Comparison of ENCODE assay signal across 15 cellular contexts in the genomic region with DNA sequence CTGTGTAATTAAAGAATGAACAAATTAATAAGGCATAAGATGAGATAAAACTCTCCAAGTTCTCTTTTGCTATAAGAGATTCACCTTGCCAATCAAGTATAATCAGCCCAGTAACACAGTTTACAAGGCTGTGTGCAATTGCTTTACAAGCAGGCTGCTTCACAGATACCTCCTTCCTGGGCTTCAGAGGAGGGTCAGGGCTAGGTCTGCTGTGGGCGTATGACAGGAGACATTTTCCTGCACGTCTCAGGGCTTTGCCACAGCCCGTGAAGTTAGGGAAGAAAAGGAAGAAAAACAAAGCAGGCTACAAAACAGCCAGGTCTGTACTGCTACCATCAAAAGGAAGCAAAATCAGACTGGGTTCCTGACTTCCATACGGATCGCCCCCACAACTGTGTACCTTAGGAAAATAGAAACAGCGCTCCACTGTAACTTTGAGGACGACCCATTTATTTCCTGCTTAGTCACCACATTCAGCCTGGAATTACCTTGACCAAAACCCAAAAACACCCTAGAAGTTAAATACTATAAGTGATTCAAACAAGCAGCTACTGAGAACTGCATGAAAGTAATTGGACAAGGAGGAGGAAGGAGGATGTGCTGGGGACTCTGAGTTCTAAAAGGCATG. TPM values are rescaled to one million over a fixed set of nuclear protein-coding genes. Genes with fewer than 3 reads are reported as not detected.
A peak's percentile ranks its signal among the peaks of the same experiment; 100 is the strongest.
DNase-seq lines count a peak whose midpoint lies in the region; ATAC-seq and TF ChIP-seq lines count a peak whose summit lies in the region.
"Had no signal": no experiment of that assay in that cellular context is flagged by ENCODE, and none has a peak within 500 bp of the region (broad histone marks: within the 10 kb centered on the region; RNA-seq: fewer than 3 reads in every experiment).

No MANE protein-coding gene starts in this region.

- peak overlapping the region; percentile 35 for H3K4me3 Mint-ChIP-seq in mesothelial cell of epicardium
- H3K4me3 Mint-ChIP-seq: activated CD8-positive, alpha-beta memory T cell treated with anti-CD3 and anti-CD28 coated beads, Interleukin-2, amount 10 ng/mL, durations not matched to agents 7 days and 5 days had no signal

- no peak for DNase-seq in left ventricle myocardium inferior
- no peak for DNase-seq in left ventricle myocardium superior
- no peak for DNase-seq in dorsolateral prefrontal cortex
- no peak for DNase-seq in mesothelial cell of epicardium (ENCODE audit: low spot score in 2 of 2, unreplicated experiment in 2 of 2)
- no peak for DNase-seq in stimulated activated CD4-positive, alpha-beta T cell treated with anti-CD3 and anti-CD28 coated beads, Interleukin-2, amount 100 ng/mL, for 24 hours
- DNase-seq in aorta, result no peak
- DNase-seq in Right ventricle myocardium superior, result no peak
- DNase-seq: activated CD4-positive, CD25-positive, alpha-beta regulatory T cell; activated CD8-positive, alpha-beta memory T cell treated with anti-CD3 and anti-CD28 coated beads, Interleukin-2, amount 10 ng/mL, durations not matched to agents 7 days and 5 days; effector CD4-positive, alpha-beta T cell; NCI-H1930; NCI-H526 treated with DMSO at 0.1 percent for 48 hours; posterior cingulate gyrus; T-helper 1 cell had no signal

- H3K36me3 Mint-ChIP-seq in mesothelial cell of epicardium, result peaks cover 2% of the 10 kb centered on the region
- H3K36me3 Mint-ChIP-seq: activated CD8-positive, alpha-beta memory T cell treated with anti-CD3 and anti-CD28 coated beads, Interleukin-2, amount 10 ng/mL, durations not matched to agents 7 days and 5 days had no signal

- H3K4me1 ChIP-seq in left ventricle myocardium inferior (peaks cover 37% of the 10 kb centered on the region), aorta (ENCODE audit: control insufficient read depth in 1 of 2, insufficient read depth in 2 of 2, low read length in 2 of 2) (peaks cover 6 to 8% of the 10 kb centered on the region in 2 donors)

- H3K27me3 Mint-ChIP-seq in mesothelial cell of epicardium (ENCODE audit: low read depth), result no peaks in the 10 kb centered on the region

- WGBS in aorta, 2 donors, result 17 to 25% methylated on average over 7 of the region's 7 CpGs

- no peak for ATAC-seq in left ventricle myocardium superior
- no peak for ATAC-seq in GM18907 (IDR thresholded peaks at IDR 0.05; ENCODE audit: unreplicated experiment)
- ATAC-seq in aorta (ENCODE audit: low FRiP score), result no peak
- no peak for ATAC-seq in Right ventricle myocardium superior (ENCODE audit: poor library complexity)
- ATAC-seq: activated CD8-positive, alpha-beta memory T cell treated with anti-CD3 and anti-CD28 coated beads, Interleukin-2, amount 10 ng/mL, durations not matched to agents 7 days and 5 days had no signal

- no peaks in the 10 kb centered on the region for H3K9me3 Mint-ChIP-seq in mesothelial cell of epicardium

- H3K4me3 ChIP-seq in left ventricle myocardium inferior, result peak overlapping the region; percentile 8
- H3K4me3 ChIP-seq in dorsolateral prefrontal cortex, result peak overlapping the region in 13 of 59 donors; percentile 0 to 23 (median 13)
- H3K4me3 ChIP-seq in aorta (ENCODE audit: low read length in 2 of 2), result no peak overlapping the region

- peaks cover 92% of the 10 kb centered on the region for H3K4me1 Mint-ChIP-seq in mesothelial cell of epicardium
- H3K4me1 Mint-ChIP-seq: activated CD8-positive, alpha-beta memory T cell treated with anti-CD3 and anti-CD28 coated beads, Interleukin-2, amount 10 ng/mL, durations not matched to agents 7 days and 5 days had no signal

- intact Hi-C loops in left ventricle myocardium inferior (cut with micrococcal nuclease) (loop anchor here (10.0 kb wide), 1 partner anchor 438 kb away; no protein-coding TSS in a partner anchor), left ventricle myocardium superior (cut with micrococcal nuclease) (no loop called here), dorsolateral prefrontal cortex (cut with DNase I) (loop anchor here in 1 of 2 donors (5.0 kb wide), 1 partner anchor 436 kb away; no protein-coding TSS in a partner anchor), aorta (cut with DNase I) (loop anchor here in 1 of 2 donors (5.0 to 10.0 kb wide), 3 partner anchors 151 to 1188 kb away; no protein-coding TSS in a partner anchor), Right ventricle myocardium superior (cut with DNase I) (no loop called here)

- H3K27me3 ChIP-seq in left ventricle myocardium inferior (ENCODE audit: low read depth) (no peaks in the 10 kb centered on the region), dorsolateral prefrontal cortex (no peaks in the 10 kb centered on the region), aorta (ENCODE audit: control insufficient read depth in 1 of 2, insufficient read depth in 2 of 2, low read length in 1 of 2) (no peaks in the 10 kb centered on the region)

- H3K27ac ChIP-seq in left ventricle myocardium inferior (replicated peaks) (peak overlapping the region; percentile 39), dorsolateral prefrontal cortex (peak overlapping the region in 31 of 59 donors; percentile 6 to 85 (median 33)), aorta (ENCODE audit: low read depth in 1 of 2, low read length in 2 of 2) (no peak overlapping the region)

- no peak for TF ChIP-seq CTCF in left ventricle myocardium inferior (IDR thresholded peaks at IDR 0.05; ENCODE audit: borderline replicate concordance)
- TF ChIP-seq CTCF in dorsolateral prefrontal cortex (IDR thresholded peaks at IDR 0.05 in 54 of 56, conservative IDR thresholded peaks at IDR 0.05 in 2 of 56; ENCODE audit: low read depth in 1 of 56, partially characterized antibody in 56 of 56), result no peak
- TF ChIP-seq CTCF in mesothelial cell of epicardium (IDR thresholded peaks at IDR 0.05; ENCODE audit: unreplicated experiment), result no peak

- H3K9me3 ChIP-seq in left ventricle myocardium inferior (replicated peaks), result no peaks in the 10 kb centered on the region
- no peaks in the 10 kb centered on the region for H3K9me3 ChIP-seq in aorta (ENCODE audit: control insufficient read depth, low read length)

- H3K27ac Mint-ChIP-seq in mesothelial cell of epicardium, result peak overlapping the region; percentile 78
- H3K27ac Mint-ChIP-seq: activated CD8-positive, alpha-beta memory T cell treated with anti-CD3 and anti-CD28 coated beads, Interleukin-2, amount 10 ng/mL, durations not matched to agents 7 days and 5 days had no signal

- H3K36me3 ChIP-seq in left ventricle myocardium inferior (no peaks in the 10 kb centered on the region), aorta (ENCODE audit: control insufficient read depth in 1 of 2, insufficient read depth in 2 of 2, low read length in 1 of 2) (no peaks in the 10 kb centered on the region)

RNA-seq across cellular contexts. Expression of a gene that starts 12.4 kb away (rescaled TPM):
- total RNA-seq in left ventricle myocardium inferior (10.1 TPM), left ventricle myocardium superior (9.2 TPM), dorsolateral prefrontal cortex (10 to 100 TPM; 19.0 to 43.3 (median 29.8) TPM), mesothelial cell of epicardium (197 to 211 TPM (median 202 TPM) in 3 replicates), aorta (10 to 100 TPM; 24.8 to 35.0 TPM), Right ventricle myocardium superior (8.4 TPM)
- 10 to 100 TPM in 1 of 2 donors, 1 to 10 TPM in 1; 7.3 to 15.7 TPM for polyA plus RNA-seq in aorta

RNA-seq across cellular contexts. Expression of a gene that starts 44.9 kb away (rescaled TPM):
- 29.0 TPM for total RNA-seq in left ventricle myocardium inferior
- total RNA-seq in left ventricle myocardium superior, result 32.4 TPM
- 100 to 1,000 TPM; 101 to 209 (median 139) TPM for total RNA-seq in dorsolateral prefrontal cortex
- total RNA-seq in mesothelial cell of epicardium, result 231 to 235 TPM (median 233 TPM) in 3 replicates
- 100 to 1,000 TPM; 108 to 142 TPM for total RNA-seq in aorta
- 100 to 1,000 TPM in 1 of 2 donors, 10 to 100 TPM in 1; 23.2 to 178 TPM for polyA plus RNA-seq in aorta
- 25.6 TPM for total RNA-seq in Right ventricle myocardium superior

Comparison
In these comparisons a context has a peak if more than half of its experiments do, and no peak if none do; other contexts are left out.
1. H3K27ac ChIP-seq: peak in left ventricle myocardium inferior (single experiment) and dorsolateral prefrontal cortex (31 of 59); none in aorta (0 of 2).